In the genomic region with DNA sequence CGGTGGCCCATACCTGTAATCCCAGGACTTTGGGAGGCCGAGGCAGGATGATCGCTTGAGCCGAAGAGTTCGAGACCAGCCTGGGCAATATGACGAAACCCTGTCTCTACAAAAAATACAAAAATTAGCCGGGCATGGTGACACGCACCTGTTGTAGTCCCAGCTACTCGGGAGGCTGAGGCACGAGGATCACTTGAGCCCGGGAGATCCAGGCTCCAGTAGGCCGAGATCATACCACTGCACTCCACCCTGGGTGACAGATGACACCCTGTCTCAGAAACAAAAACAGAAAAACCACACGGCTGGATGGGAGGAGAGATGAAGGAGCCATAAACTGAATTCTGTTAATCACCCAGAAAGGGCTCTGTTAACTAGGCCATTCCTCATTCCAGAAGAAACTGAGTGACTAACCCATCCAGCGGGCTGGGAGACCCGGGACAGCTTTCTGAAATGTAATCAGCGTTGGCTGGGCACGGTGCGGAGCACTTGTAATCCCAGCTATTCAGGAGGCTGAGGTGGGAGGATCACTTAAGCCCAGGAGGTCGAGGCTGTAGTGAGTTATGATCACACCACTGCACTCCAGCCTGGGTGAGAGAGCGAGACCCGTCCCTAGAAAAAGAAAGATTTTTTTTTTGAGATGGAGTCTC, we compare ENCODE assay signal across 8 cellular contexts. TPM values are rescaled to one million over a fixed set of nuclear protein-coding genes. Genes with fewer than 3 reads are reported as not detected.
A peak's percentile ranks its signal among the peaks of the same experiment; 100 is the strongest.
DNase-seq lines count a peak whose midpoint lies in the region; ATAC-seq, FAIRE-seq and TF ChIP-seq lines count a peak whose summit lies in the region.

No MANE protein-coding gene starts in this region.

- H3K27me3 ChIP-seq in HAP-1 (ENCODE audit: low read depth) (no peaks in the 10 kb centered on the region), hepatocyte (no peaks in the 10 kb centered on the region), small intestine (ENCODE audit: control insufficient read depth in 2 of 2, insufficient read depth in 2 of 2, low read length in 2 of 2) (no peaks in the 10 kb centered on the region)

- peak overlapping the region; percentile 77 for H3K4me3 Mint-ChIP-seq in WTC11

- no peak for DNase-seq in HAP-1 (ENCODE audit: low spot score in 2 of 2)
- DNase-seq in WTC11 (ENCODE audit: low spot score), result no peak
- DNase-seq in hepatocyte (ENCODE audit: low spot score), result no peak
- DNase-seq in small intestine, result no peak
- DNase-seq in AML-193 (lab: John Stamatoyannopoulos, UW), result no peak
- no peak for DNase-seq in NCI-H1694 treated with DMSO at 0.1 percent for 48 hours (lab: John Stamatoyannopoulos, UW)
- DNase-seq in NCI-H226, result no peak
- DNase-seq in cerebellar nuclear complex (lab: John Stamatoyannopoulos, UW), result no peak

- POLR2A ChIA-PET in WTC11 (lab: Charles Lee), result interaction anchor here (0.7 to 1.7 kb wide), 2 partner anchors 15 to 25 kb away, joined by 3 to 4 read pairs; partner anchors contain the start of gene P3H4

- peaks cover 28% of the 10 kb centered on the region for H3K36me3 ChIP-seq in HAP-1 (replicated peaks)
- H3K36me3 ChIP-seq in hepatocyte (replicated peaks; ENCODE audit: insufficient read depth, low read depth), result no peaks in the 10 kb centered on the region
- H3K36me3 ChIP-seq in small intestine (ENCODE audit: control insufficient read depth in 2 of 2, insufficient read depth in 2 of 2, low read length in 2 of 2), result no peaks in the 10 kb centered on the region

- TF ChIP-seq CTCF in WTC11 (IDR thresholded peaks at IDR 0.05), result no peak
- TF ChIP-seq CTCF in hepatocyte (IDR thresholded peaks at IDR 0.05; ENCODE audit: poor library complexity), result no peak

- no peaks in the 10 kb centered on the region for H3K9me2 ChIP-seq in hepatocyte (replicated peaks; ENCODE audit: insufficient read depth)

- H3K36me3 Mint-ChIP-seq in WTC11, result peaks cover 18% of the 10 kb centered on the region

- H3K79me2 ChIP-seq in hepatocyte, result peaks cover 18% of the 10 kb centered on the region

- CTCF ChIA-PET in WTC11 (lab: Charles Lee), result interaction anchor here (1.9 kb wide), 1 partner anchor 99 kb away, joined by 6 read pairs; no protein-coding TSS in a partner anchor

- no peak overlapping the region for H3K27ac Mint-ChIP-seq in WTC11

- FAIRE-seq in small intestine (lab: Jason Lieb, UNC), result no peak

- H3K4me3 ChIP-seq in HAP-1 (peak overlapping the region; percentile 79), hepatocyte (peak overlapping the region; percentile 97), small intestine (ENCODE audit: low read depth in 1 of 2, low read length in 2 of 2) (peak overlapping the region; percentile 63 to 83)

- H3K9me3 ChIP-seq in HAP-1 (no peaks in the 10 kb centered on the region), hepatocyte (ENCODE audit: low read depth) (no peaks in the 10 kb centered on the region), small intestine (ENCODE audit: control insufficient read depth, low read depth) (no peaks in the 10 kb centered on the region)

- H2AFZ ChIP-seq in hepatocyte, result peak overlapping the region; percentile 100

- in situ Hi-C loops in HAP-1 (cut with MboI; ENCODE audit: low sequenced_read_pairs), result no loop called here

- WGBS in hepatocyte (ENCODE audit: low lambda C conversion rate, missing lambda C conversion rate), result 75% methylated on average over 21 of the region's 21 CpGs
- WGBS in small intestine, 3 donors, result 31 to 49% (median 38%) methylated on average over 21 of the region's 21 CpGs

- H3K4me2 ChIP-seq in hepatocyte, result peak overlapping the region; percentile 97

- H3K9me3 Mint-ChIP-seq in WTC11, result no peaks in the 10 kb centered on the region

- peaks cover 8% of the 10 kb centered on the region for H3K4me1 ChIP-seq in HAP-1
- no peaks in the 10 kb centered on the region for H3K4me1 ChIP-seq in hepatocyte (ENCODE audit: insufficient read depth)
- H3K4me1 ChIP-seq in small intestine (ENCODE audit: control insufficient read depth in 2 of 2, insufficient read depth in 1 of 2, low read depth in 1 of 2, low read length in 1 of 2), result peaks cover 0 to 5% of the 10 kb centered on the region in 2 donors

- peaks cover 9% of the 10 kb centered on the region for H3K4me1 Mint-ChIP-seq in WTC11

- no peaks in the 10 kb centered on the region for H4K20me1 ChIP-seq in hepatocyte (ENCODE audit: insufficient read depth, poor library complexity, severe bottlenecking)

- no peak overlapping the region for H3K27ac ChIP-seq in hepatocyte
- H3K27ac ChIP-seq in small intestine (ENCODE audit: low read depth in 1 of 2, low read length in 1 of 2), result no peak overlapping the region

- H3K27me3 Mint-ChIP-seq in WTC11 (ENCODE audit: low read depth), result peaks cover 14% of the 10 kb centered on the region

- no peak for ATAC-seq in WTC11

TF ChIP-seq in WTC11, 78 proteins besides CTCF, POLR2A, EP300 and RAD21:
- TF ChIP-seq KAT7 (CRISPR knock-in tag; IDR thresholded peaks at IDR 0.05; ENCODE audit: borderline replicate concordance) (no peak), GABPB1 (CRISPR knock-in tag; IDR thresholded peaks at IDR 0.05) (peak; percentile 33; the same call in 1 of the 2 replicates)

RNA-seq across cellular contexts. Expression of gene NT5C3B, which starts 0.6 kb away (rescaled TPM):
- total RNA-seq in WTC11 (2021) (58.1 to 62.9 TPM (median 59.4 TPM) in 3 replicates), hepatocyte (47.7 and 51.8 TPM in 2 replicates)
- polyA plus RNA-seq in hepatocyte (85.1 and 87.8 TPM in 2 replicates), small intestine (10 to 100 TPM; 10.5 to 36.0 (median 21.3) TPM)

RNA-seq across cellular contexts. Expression of gene KLHL10, which starts 1.0 kb away (rescaled TPM):
- total RNA-seq in WTC11 (2021) (0.14 to 0.35 TPM (median 0.14 TPM) in 3 replicates), hepatocyte (0.43 TPM in 1 of 2 replicates, not detected in the other)
- polyA plus RNA-seq in hepatocyte (not detected in 2 replicates), small intestine (under 1 TPM in 1 of 3 donors, not detected in 2; 0.15 TPM)

RNA-seq across cellular contexts. Expression of gene FKBP10, which starts 23.9 kb away (rescaled TPM):
- 227 to 243 TPM (median 232 TPM) in 3 replicates for total RNA-seq in WTC11 (2021)
- 239 and 290 TPM in 2 replicates for total RNA-seq in hepatocyte
- polyA plus RNA-seq in hepatocyte, result 88.0 and 92.0 TPM in 2 replicates
- polyA plus RNA-seq in small intestine, result 10 to 100 TPM in 1 of 3 donors, 1 to 10 TPM in 1, under 1 TPM in 1; 0.67 to 13.9 (median 3.5) TPM

RNA-seq across cellular contexts. Expression of gene P3H4, which starts 24.9 kb away (rescaled TPM):
- total RNA-seq in WTC11 (2021), result 32.1 to 34.6 TPM (median 33.5 TPM) in 3 replicates
- 62.6 and 66.2 TPM in 2 replicates for total RNA-seq in hepatocyte
- 109 and 110 TPM in 2 replicates for polyA plus RNA-seq in hepatocyte
- polyA plus RNA-seq in small intestine, result 10 to 100 TPM in 1 of 3 donors, 1 to 10 TPM in 2; 6.5 to 12.7 (median 9.7) TPM

RNA-seq across cellular contexts. Expression of gene KLHL11, which starts 28.6 kb away (rescaled TPM):
- total RNA-seq in WTC11 (2021) (13.4 to 15.0 TPM (median 14.7 TPM) in 3 replicates), hepatocyte (21.5 and 25.2 TPM in 2 replicates)
- polyA plus RNA-seq in hepatocyte (9.0 and 10.0 TPM in 2 replicates), small intestine (1 to 10 TPM in 1 of 3 donors, not detected in 2; 1.7 TPM)
